Comparison of ENCODE assay signal across 8 cellular contexts in the genomic region with DNA sequence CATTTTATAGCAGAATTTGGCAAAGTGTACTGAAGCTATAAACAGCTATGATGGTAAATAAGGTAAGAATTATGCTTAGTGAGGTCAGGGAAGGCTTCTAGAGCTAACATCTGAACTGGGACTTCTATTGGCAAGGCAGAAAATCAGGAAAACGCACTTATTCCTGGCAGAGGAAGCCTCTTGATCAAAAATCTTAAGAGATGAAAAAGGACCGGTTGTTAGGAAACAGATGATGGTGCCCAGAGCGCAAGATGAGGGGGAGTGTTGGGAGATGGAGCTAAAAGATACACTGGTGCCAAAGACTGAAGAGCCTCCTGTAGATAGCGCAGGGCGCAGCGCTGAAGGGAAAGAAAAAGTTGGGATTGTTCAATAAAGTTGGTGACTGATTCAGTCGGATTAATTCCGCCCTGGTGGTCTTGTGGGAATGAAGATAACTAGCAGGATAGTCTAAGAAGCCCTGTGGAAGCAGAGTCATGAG. TPM values are rescaled to one million over a fixed set of nuclear protein-coding genes. Genes with fewer than 3 reads are reported as not detected.
A peak's percentile ranks its signal among the peaks of the same experiment; 100 is the strongest.
DNase-seq lines count a peak whose midpoint lies in the region; ATAC-seq and TF ChIP-seq lines count a peak whose summit lies in the region.

No MANE protein-coding gene starts in this region.

- peaks cover 0 to 12% of the 10 kb centered on the region in 2 donors for H3K36me3 Mint-ChIP-seq in CD4-positive, alpha-beta memory T cell
- H3K36me3 Mint-ChIP-seq in dendritic cell treated with granulocyte-macrophage colony-stimulating factor and Interleukin-4, amounts not matched to agents 40 ng/mL and 50 ng/mL, for 4 days (ENCODE audit: low read depth), result peaks cover 25% of the 10 kb centered on the region

- H3K4me3 Mint-ChIP-seq in CD4-positive, alpha-beta memory T cell, result peak overlapping the region; percentile 98 to 100 (median 99)
- peak overlapping the region; percentile 96 for H3K4me3 Mint-ChIP-seq in dendritic cell treated with granulocyte-macrophage colony-stimulating factor and Interleukin-4, amounts not matched to agents 40 ng/mL and 50 ng/mL, for 4 days

- no peaks in the 10 kb centered on the region for H3K9me2 ChIP-seq in OCI-LY1 (ENCODE audit: low read depth, low read length)

- intact Hi-C loops in CD4-positive, alpha-beta memory T cell (cut with micrococcal nuclease), result loop anchor here (1.0 to 10.0 kb wide), 5 partner anchors 52 to 484 kb away; partner anchors contain the start of genes ATP6V1F, CCDC136, HILPDA and TNPO3
- intact Hi-C loops in dendritic cell treated with granulocyte-macrophage colony-stimulating factor and Interleukin-4, amounts not matched to agents 40 ng/mL and 50 ng/mL, for 4 days (cut with micrococcal nuclease), result no loop called here

- H3K9me3 Mint-ChIP-seq in CD4-positive, alpha-beta memory T cell, result no peaks in the 10 kb centered on the region
- H3K9me3 Mint-ChIP-seq in dendritic cell treated with granulocyte-macrophage colony-stimulating factor and Interleukin-4, amounts not matched to agents 40 ng/mL and 50 ng/mL, for 4 days, result no peaks in the 10 kb centered on the region

- peak overlapping the region; percentile 74 for H3K9ac ChIP-seq in OCI-LY1 (ENCODE audit: low read length)
- H3K9ac ChIP-seq in mucosa of rectum (ENCODE audit: low read depth in 1 of 2, low read length in 2 of 2), result peak overlapping the region; percentile 90 to 99

- H3K4me3 ChIP-seq in CD4-positive, alpha-beta memory T cell (ENCODE audit: low read length in 2 of 2), result peak overlapping the region; percentile 72 to 82
- H3K4me3 ChIP-seq in OCI-LY1 (ENCODE audit: low read depth, low read length, poor library complexity, severe bottlenecking) (peak overlapping the region; percentile 75), mucosa of rectum (ENCODE audit: low read length in 2 of 2) (peak overlapping the region; percentile 98 to 99)

- peak in 1 of 5 donors; percentile 33 for DNase-seq in CD4-positive, alpha-beta memory T cell
- DNase-seq in HuH-7 (ENCODE audit: low spot score), result no peak
- DNase-seq in Ammon's horn (ENCODE audit: low spot score), result no peak
- no peak for DNase-seq in stimulated activated CD4-positive, alpha-beta T cell treated with anti-CD3 and anti-CD28 coated beads, Interleukin-15, amount 100 ng/mL, for 24 hours

- POLR2A ChIA-PET in CD4-positive, alpha-beta memory T cell (lab: Charles Lee; ENCODE audit: partially characterized antibody), result interaction anchor here (0.7 to 2.7 kb wide), 7 partner anchors 10 to 317 kb away, joined by 3 to 12 read pairs (median 5); partner anchors contain the start of genes ATP6V1F and TNPO3

- peak overlapping the region; percentile 78 for H3K4me2 ChIP-seq in OCI-LY1 (ENCODE audit: low read length)

- peak overlapping the region; percentile 97 to 100 (median 98) for H3K27ac Mint-ChIP-seq in CD4-positive, alpha-beta memory T cell
- peak overlapping the region; percentile 96 for H3K27ac Mint-ChIP-seq in dendritic cell treated with granulocyte-macrophage colony-stimulating factor and Interleukin-4, amounts not matched to agents 40 ng/mL and 50 ng/mL, for 4 days

- H3K9me3 ChIP-seq in CD4-positive, alpha-beta memory T cell (ENCODE audit: control insufficient read depth in 1 of 2, low read length in 2 of 2), result no peaks in the 10 kb centered on the region
- H3K9me3 ChIP-seq in OCI-LY1 (ENCODE audit: low read length) (no peaks in the 10 kb centered on the region), mucosa of rectum (ENCODE audit: control insufficient read depth in 2 of 2, low read length in 2 of 2) (no peaks in the 10 kb centered on the region)

- TF ChIP-seq CTCF in OCI-LY1 (IDR thresholded peaks at IDR 0.05; ENCODE audit: low read length), result no peak

- peaks cover 43% of the 10 kb centered on the region for H3K79me2 ChIP-seq in OCI-LY1 (ENCODE audit: insufficient read depth, low read length)

- H3K27me3 Mint-ChIP-seq in CD4-positive, alpha-beta memory T cell, result peaks cover 0 to 3% of the 10 kb centered on the region in 2 donors
- no peaks in the 10 kb centered on the region for H3K27me3 Mint-ChIP-seq in dendritic cell treated with granulocyte-macrophage colony-stimulating factor and Interleukin-4, amounts not matched to agents 40 ng/mL and 50 ng/mL, for 4 days

- no peaks in the 10 kb centered on the region for H3K27me3 ChIP-seq in CD4-positive, alpha-beta memory T cell (ENCODE audit: insufficient read depth, low read length)
- H3K27me3 ChIP-seq in OCI-LY1 (ENCODE audit: insufficient read depth, low read length), result no peaks in the 10 kb centered on the region
- peaks cover 0 to 4% of the 10 kb centered on the region in 2 donors for H3K27me3 ChIP-seq in mucosa of rectum (ENCODE audit: control insufficient read depth in 2 of 2, insufficient read depth in 2 of 2, low read length in 2 of 2)

- H2AFZ ChIP-seq in OCI-LY1 (ENCODE audit: low read length), result peak overlapping the region; percentile 15

- peak; percentile 1 for ATAC-seq in GM21390 (IDR thresholded peaks at IDR 0.05; ENCODE audit: unreplicated experiment)

- no peaks in the 10 kb centered on the region for H4K20me1 ChIP-seq in OCI-LY1 (ENCODE audit: insufficient read depth, low read length)

- CTCF ChIA-PET in CD4-positive, alpha-beta memory T cell (lab: Charles Lee; ENCODE audit: partially characterized antibody), result interaction anchor here (1.0 to 3.1 kb wide), 7 partner anchors 12 to 264 kb away, joined by 3 to 14 read pairs (median 4); partner anchors contain the start of gene ATP6V1F

- H3K4me1 ChIP-seq in CD4-positive, alpha-beta memory T cell (ENCODE audit: insufficient read depth, low read length), result peaks cover 36% of the 10 kb centered on the region
- H3K4me1 ChIP-seq in OCI-LY1 (ENCODE audit: insufficient read depth, low read length, severe bottlenecking), result peaks cover 35% of the 10 kb centered on the region
- H3K4me1 ChIP-seq in mucosa of rectum (ENCODE audit: control insufficient read depth in 2 of 2, insufficient read depth in 2 of 2, low read length in 2 of 2), result peaks cover 16 to 19% of the 10 kb centered on the region in 2 donors

- peak overlapping the region; percentile 91 for H3K27ac ChIP-seq in CD4-positive, alpha-beta memory T cell (ENCODE audit: low read depth, low read length)
- H3K27ac ChIP-seq in OCI-LY1 (ENCODE audit: low read depth, low read length, poor library complexity, severe bottlenecking), result no peak overlapping the region
- H3K27ac ChIP-seq in mucosa of rectum (ENCODE audit: low read depth in 2 of 2, low read length in 2 of 2), result peak overlapping the region; percentile 73 to 88

- H3K36me3 ChIP-seq in CD4-positive, alpha-beta memory T cell (ENCODE audit: insufficient read depth, low read length), result no peaks in the 10 kb centered on the region
- H3K36me3 ChIP-seq in OCI-LY1 (ENCODE audit: insufficient read depth, low read length), result peaks cover 6% of the 10 kb centered on the region; the same call in 1 of the 2 replicates
- no peaks in the 10 kb centered on the region for H3K36me3 ChIP-seq in mucosa of rectum (ENCODE audit: control insufficient read depth in 2 of 2, insufficient read depth in 2 of 2, low read length in 2 of 2)

- peaks cover 24 to 47% (median 35%) of the 10 kb centered on the region in 4 donors for H3K4me1 Mint-ChIP-seq in CD4-positive, alpha-beta memory T cell
- H3K4me1 Mint-ChIP-seq in dendritic cell treated with granulocyte-macrophage colony-stimulating factor and Interleukin-4, amounts not matched to agents 40 ng/mL and 50 ng/mL, for 4 days (ENCODE audit: low read depth), result peaks cover 34% of the 10 kb centered on the region

- no peaks in the 10 kb centered on the region for H3F3A ChIP-seq in OCI-LY1 (ENCODE audit: insufficient read depth, low read length)

RNA-seq across cellular contexts. Expression of gene CALU, which starts 0.6 kb away (rescaled TPM):
- total RNA-seq in CD4-positive, alpha-beta memory T cell, result 10 to 100 TPM; 18.4 to 20.6 TPM
- 10 to 100 TPM; 23.3 to 24.2 TPM for polyA plus RNA-seq in CD4-positive, alpha-beta memory T cell

RNA-seq across cellular contexts. Expression of gene OPN1SW, which starts 37.0 kb away (rescaled TPM):
- not detected for total RNA-seq in CD4-positive, alpha-beta memory T cell
- polyA plus RNA-seq in CD4-positive, alpha-beta memory T cell, result not detected

RNA-seq across cellular contexts. Expression of gene CCDC136, which starts 53.2 kb away (rescaled TPM):
- total RNA-seq in CD4-positive, alpha-beta memory T cell, result 10 to 100 TPM; 18.3 to 20.4 TPM
- polyA plus RNA-seq in CD4-positive, alpha-beta memory T cell, result 1 to 10 TPM in 1 of 2 donors, not detected in 1; 3.4 TPM
